Comparison of ENCODE assay signal across 8 cellular contexts in genomic region chr2:160388464-160389263, GRCh38.
DNase-seq lines count a peak whose midpoint lies in the region; FAIRE-seq and TF ChIP-seq lines count a peak whose summit lies in the region.

No MANE protein-coding gene starts in this region.

- peaks cover 89% of the 10 kb centered on the region for H3K4me1 Mint-ChIP-seq in stimulated activated naive CD8-positive, alpha-beta T cell treated with anti-CD3 and anti-CD28 coated beads, Interleukin-15, Interleukin-2, amounts not matched to agents 100 ng/mL and 50 ng/mL, for 24 hours (ENCODE audit: low read depth)

- peaks cover 9% of the 10 kb centered on the region for H3K36me3 Mint-ChIP-seq in stimulated activated naive CD8-positive, alpha-beta T cell treated with anti-CD3 and anti-CD28 coated beads, Interleukin-15, Interleukin-2, amounts not matched to agents 100 ng/mL and 50 ng/mL, for 24 hours (ENCODE audit: low read depth)

- peaks cover 16 to 18% of the 10 kb centered on the region in 2 donors for H3K4me1 ChIP-seq in kidney (ENCODE audit: control insufficient read depth in 1 of 2, insufficient read depth in 1 of 2, low read depth in 1 of 2, low read length in 2 of 2)

- no peaks in the 10 kb centered on the region for H3K9me3 Mint-ChIP-seq in stimulated activated naive CD8-positive, alpha-beta T cell treated with anti-CD3 and anti-CD28 coated beads, Interleukin-15, Interleukin-2, amounts not matched to agents 100 ng/mL and 50 ng/mL, for 24 hours

- no peaks in the 10 kb centered on the region for H3K9me3 ChIP-seq in kidney (ENCODE audit: control insufficient read depth in 1 of 2, low read length in 2 of 2)

- peak; percentile 82 for DNase-seq in CD1c-positive myeloid dendritic cell (ENCODE audit: extremely low spot score)
- DNase-seq in Kasumi-1 (lab: John Stamatoyannopoulos, UW), result peak; percentile 97
- peak; percentile 19 for DNase-seq in activated gamma-delta T cell treated with anti-CD3 and anti-CD28 coated beads, Interleukin-2, amount 50 U/mL, for 16 hours (ENCODE audit: low read depth)
- no peak for DNase-seq in kidney
- DNase-seq in NCI-H510A treated with DMSO at 0.1 percent for 48 hours (lab: John Stamatoyannopoulos, UW), result no peak
- no peak for DNase-seq in DMS79 treated with DMSO at 0.1 percent for 48 hours (lab: John Stamatoyannopoulos, UW)
- no peak for DNase-seq in NCI-H1930 (lab: John Stamatoyannopoulos, UW)

- H3K27ac Mint-ChIP-seq in stimulated activated naive CD8-positive, alpha-beta T cell treated with anti-CD3 and anti-CD28 coated beads, Interleukin-15, Interleukin-2, amounts not matched to agents 100 ng/mL and 50 ng/mL, for 24 hours, result peak overlapping the region; percentile 86

- no peaks in the 10 kb centered on the region for H3K27me3 Mint-ChIP-seq in stimulated activated naive CD8-positive, alpha-beta T cell treated with anti-CD3 and anti-CD28 coated beads, Interleukin-15, Interleukin-2, amounts not matched to agents 100 ng/mL and 50 ng/mL, for 24 hours

- H3K27ac ChIP-seq in kidney (ENCODE audit: low read depth in 2 of 2, low read length in 2 of 2), result peak overlapping the region; percentile 70 to 81

- peak overlapping the region; percentile 69 for H3K4me3 Mint-ChIP-seq in stimulated activated naive CD8-positive, alpha-beta T cell treated with anti-CD3 and anti-CD28 coated beads, Interleukin-15, Interleukin-2, amounts not matched to agents 100 ng/mL and 50 ng/mL, for 24 hours

- H3K36me3 ChIP-seq in kidney (ENCODE audit: control insufficient read depth in 1 of 2, insufficient read depth in 2 of 2, low read length in 2 of 2), result no peaks in the 10 kb centered on the region

- no peak for TF ChIP-seq CTCF in kidney (IDR thresholded peaks at IDR 0.05; ENCODE audit: borderline replicate concordance, extremely low read depth, insufficient read depth)

- intact Hi-C loops in kidney (cut with DNase I), result no loop called here

- H3K9ac ChIP-seq in kidney (ENCODE audit: low read length in 2 of 2), result peak overlapping the region in 1 of 2 donors; percentile 16

- FAIRE-seq in kidney (lab: Jason Lieb, UNC), result no peak

- no peak overlapping the region for H3K4me3 ChIP-seq in kidney (ENCODE audit: low read length in 2 of 2)

Comparison
In these comparisons a context has a peak if more than half of its experiments do, and no peak if none do; other contexts are left out.
1. DNase-seq: peak in CD1c-positive myeloid dendritic cell (single experiment), Kasumi-1 (2 of 2) and activated gamma-delta T cell treated with anti-CD3 and anti-CD28 coated beads, Interleukin-2, amount 50 U/mL, for 16 hours (single experiment); none in kidney (single experiment), NCI-H510A treated with DMSO at 0.1 percent for 48 hours (single experiment), DMS79 treated with DMSO at 0.1 percent for 48 hours (single experiment) and NCI-H1930 (0 of 2).